In genomic region chr10:131972474-131973071, GRCh38 we compare ENCODE assay signal across 8 cellular contexts. TPM values are rescaled to one million over a fixed set of nuclear protein-coding genes. Genes with fewer than 3 reads are reported as not detected.
DNase-seq lines count a peak whose midpoint lies in the region; ATAC-seq and TF ChIP-seq lines count a peak whose summit lies in the region.

No MANE protein-coding gene starts in this region.

- ATAC-seq in natural killer cell = peak; percentile 48 to 76 (median 74)
- ATAC-seq in GM18517 (IDR thresholded peaks at IDR 0.05; ENCODE audit: unreplicated experiment) = no peak

- peak overlapping the region; percentile 6 to 57 (median 37); a peak in 19 of 20 replicates for H3K4me3 ChIP-seq in BLaER1 treated with 17β-estradiol and CSF1 and Interleukin-3, amounts not matched to agents 10 nM and 100 nM
- no peak overlapping the region for H3K4me3 ChIP-seq in NB4 (ENCODE audit: low read depth, low read length)
- H3K4me3 ChIP-seq in cardiac fibroblast (replicated peaks in 1 of 2; ENCODE audit: low read depth in 2 of 2, low read length in 2 of 2) = no peak overlapping the region

- no peaks in the 10 kb centered on the region for H3K27me3 ChIP-seq in BLaER1 treated with 17β-estradiol and CSF1 and Interleukin-3, amounts not matched to agents 10 nM and 100 nM

- DNase-seq in NB4 (ENCODE audit: low read depth) (peak; percentile 57), cardiac fibroblast (ENCODE audit: low read depth in 2 of 2) (peak; percentile 58 to 61), natural killer cell (no peak), progenitor cell of endocrine pancreas (ENCODE audit: low spot score, unreplicated experiment) (no peak), dedifferentiated amniotic fluid mesenchymal stem cell (ENCODE audit: extremely low spot score) (no peak), NCI-H446 (lab: John Stamatoyannopoulos, UW) (no peak)

- intact Hi-C loops in natural killer cell (cut with micrococcal nuclease) = no loop called here

- H3K4me1 Mint-ChIP-seq in natural killer cell (peaks cover 40 to 55% of the 10 kb centered on the region in 2 donors), progenitor cell of endocrine pancreas (ENCODE audit: low read depth) (peaks cover 5% of the 10 kb centered on the region)

- peak overlapping the region; percentile 81 to 87 for H3K27ac Mint-ChIP-seq in natural killer cell
- no peak overlapping the region for H3K27ac Mint-ChIP-seq in progenitor cell of endocrine pancreas

- peak overlapping the region; percentile 79 for H3K4me3 Mint-ChIP-seq in natural killer cell
- H3K4me3 Mint-ChIP-seq in progenitor cell of endocrine pancreas (ENCODE audit: low read depth) = no peak overlapping the region

- H3K9ac ChIP-seq in BLaER1 treated with 17β-estradiol and CSF1 and Interleukin-3, amounts not matched to agents 10 nM and 100 nM = peak overlapping the region; percentile 31 to 62 (median 53); a peak in 18 of 22 replicates

- H3K36me3 ChIP-seq in BLaER1 treated with 17β-estradiol and CSF1 and Interleukin-3, amounts not matched to agents 10 nM and 100 nM = peaks cover 43 to 72% (median 49%) of the 10 kb centered on the region in 11 experiments

- H3K9me3 Mint-ChIP-seq in natural killer cell (no peaks in the 10 kb centered on the region), progenitor cell of endocrine pancreas (ENCODE audit: low read depth) (no peaks in the 10 kb centered on the region)

- H3K4me1 ChIP-seq in BLaER1 treated with 17β-estradiol and CSF1 and Interleukin-3, amounts not matched to agents 10 nM and 100 nM = peaks cover 69 to 81% (median 75%) of the 10 kb centered on the region in 10 experiments

- no peak for TF ChIP-seq POLR2A in NB4 (IDR thresholded peaks at IDR 0.05; ENCODE audit: extremely low read depth, insufficient read length)

- no peaks in the 10 kb centered on the region for H3K36me3 Mint-ChIP-seq in natural killer cell
- H3K36me3 Mint-ChIP-seq in progenitor cell of endocrine pancreas (ENCODE audit: insufficient read depth) = peaks cover 14% of the 10 kb centered on the region

- TF ChIP-seq CTCF in NB4 (IDR thresholded peaks at IDR 0.05; ENCODE audit: low read depth, low read length) = no peak
- TF ChIP-seq CTCF in cardiac fibroblast (IDR thresholded peaks at IDR 0.05; ENCODE audit: low read depth, low read length) = no peak
- no peak for TF ChIP-seq CTCF in natural killer cell (IDR thresholded peaks at IDR 0.05)
- no peak for TF ChIP-seq CTCF in progenitor cell of endocrine pancreas (IDR thresholded peaks at IDR 0.05; ENCODE audit: unreplicated experiment)

- H3K27me3 Mint-ChIP-seq in natural killer cell (ENCODE audit: low read depth in 2 of 2) = no peaks in the 10 kb centered on the region
- no peaks in the 10 kb centered on the region for H3K27me3 Mint-ChIP-seq in progenitor cell of endocrine pancreas

- H4K20me1 ChIP-seq in BLaER1 treated with 17β-estradiol and CSF1 and Interleukin-3, amounts not matched to agents 10 nM and 100 nM = peaks cover 75 to 97% (median 90%) of the 10 kb centered on the region in 11 experiments

- no peaks in the 10 kb centered on the region; a peak in 1 of 22 replicates for H3K9me3 ChIP-seq in BLaER1 treated with 17β-estradiol and CSF1 and Interleukin-3, amounts not matched to agents 10 nM and 100 nM (replicated peaks in 1 of 11)

- peak overlapping the region in 9 of 11 experiments; percentile 21 to 63 (median 55); a peak in 17 of 22 replicates for H3K27ac ChIP-seq in BLaER1 treated with 17β-estradiol and CSF1 and Interleukin-3, amounts not matched to agents 10 nM and 100 nM

- peak overlapping the region; percentile 90 to 99 (median 97) for H3K4me2 ChIP-seq in BLaER1 treated with 17β-estradiol and CSF1 and Interleukin-3, amounts not matched to agents 10 nM and 100 nM

RNA-seq across cellular contexts. Expression of gene BNIP3, which starts 9.2 kb away (rescaled TPM):
- total RNA-seq in natural killer cell (10 to 100 TPM in 2 of 3 donors, 1 to 10 TPM in 1; 9.9 to 12.9 (median 12.1) TPM), progenitor cell of endocrine pancreas (28.5 and 32.4 TPM in 2 replicates)

Comparison
In these comparisons a context has a peak if more than half of its experiments do, and no peak if none do; other contexts are left out.
1. H3K4me3 ChIP-seq: peak in BLaER1 treated with 17β-estradiol and CSF1 and Interleukin-3, amounts not matched to agents 10 nM and 100 nM (10 of 10); none in NB4 (single experiment) and cardiac fibroblast (0 of 2).
2. DNase-seq: peak in NB4 (single experiment) and cardiac fibroblast (2 of 2); none in natural killer cell (single experiment), progenitor cell of endocrine pancreas (single experiment), dedifferentiated amniotic fluid mesenchymal stem cell (single experiment) and NCI-H446 (0 of 2).